22 cellular contexts compared by ENCODE assay signal in genomic region chr3:188380252-188380651, GRCh38.
DNase-seq lines count a peak whose midpoint lies in the region; ATAC-seq and TF ChIP-seq lines count a peak whose summit lies in the region.
"Had no signal": no experiment of that assay in that cellular context is flagged by ENCODE, and none has a peak within 500 bp of the region (broad histone marks: within the 10 kb centered on the region; RNA-seq: fewer than 3 reads in every experiment).

No MANE protein-coding gene starts in this region.

- CTCF ChIA-PET in activated CD4-positive, alpha-beta T cell treated with anti-CD3 and anti-CD28 coated beads, Interleukin-2, amount 10 ng/mL, durations not matched to agents 7 days and 5 days (lab: Charles Lee) = no interaction called here

- peak; percentile 55 for ATAC-seq in left lobe of liver
- ATAC-seq in memory B cell (ENCODE audit: low read depth) = no peak
- ATAC-seq in stimulated activated memory B cell treated with anti-CD40 and anti-IgM and Interleukin-4, amounts not matched to agents 10 μg/mL and 1 μg/mL and 100 μg/mL, for 72 hours = no peak
- no peak for ATAC-seq in HG03521 (IDR thresholded peaks at IDR 0.05; ENCODE audit: unreplicated experiment)
- ATAC-seq in HG03342 (IDR thresholded peaks at IDR 0.05; ENCODE audit: unreplicated experiment) = no peak
- ATAC-seq: A549 had no signal

- POLR2A ChIA-PET in activated CD4-positive, alpha-beta T cell treated with anti-CD3 and anti-CD28 coated beads, Interleukin-2, amount 10 ng/mL, durations not matched to agents 7 days and 5 days (lab: Charles Lee) = no interaction called here

- H3K36me3 Mint-ChIP-seq in memory B cell = peaks cover 17% of the 10 kb centered on the region
- peaks cover 40% of the 10 kb centered on the region for H3K36me3 Mint-ChIP-seq in stimulated activated memory B cell treated with anti-CD40 and anti-IgM and Interleukin-4, amounts not matched to agents 10 μg/mL and 1 μg/mL and 100 μg/mL, for 72 hours
- peaks cover 16% of the 10 kb centered on the region for H3K36me3 Mint-ChIP-seq in activated CD4-positive, alpha-beta T cell treated with anti-CD3 and anti-CD28 coated beads, Interleukin-2, amount 10 ng/mL, durations not matched to agents 7 days and 5 days (ENCODE audit: low read depth)

- no peaks in the 10 kb centered on the region for H3K4me1 ChIP-seq in colonic mucosa
- H3K4me1 ChIP-seq: BE2C, HAP-1 had no signal

- H3K4me3 Mint-ChIP-seq in memory B cell = no peak overlapping the region
- no peak overlapping the region for H3K4me3 Mint-ChIP-seq in stimulated activated memory B cell treated with anti-CD40 and anti-IgM and Interleukin-4, amounts not matched to agents 10 μg/mL and 1 μg/mL and 100 μg/mL, for 72 hours
- no peak overlapping the region for H3K4me3 Mint-ChIP-seq in activated CD4-positive, alpha-beta T cell treated with anti-CD3 and anti-CD28 coated beads, Interleukin-2, amount 10 ng/mL, durations not matched to agents 7 days and 5 days
- H3K4me3 Mint-ChIP-seq: CD14-positive monocyte; CD4-positive, alpha-beta T cell; CD8-positive, alpha-beta memory T cell; HFFc6 had no signal

- H3K4me3 ChIP-seq in colonic mucosa = no peak overlapping the region
- H3K4me3 ChIP-seq: A549; BLaER1 treated with 17β-estradiol and CSF1 and Interleukin-3, amounts not matched to agents 10 nM and 100 nM; HAP-1 had no signal

- no peaks in the 10 kb centered on the region for H3K36me3 ChIP-seq in colonic mucosa
- H3K36me3 ChIP-seq: BE2C, HAP-1 had no signal

- H3K9me3 Mint-ChIP-seq in memory B cell = peaks cover 11% of the 10 kb centered on the region
- peaks cover 10% of the 10 kb centered on the region for H3K9me3 Mint-ChIP-seq in stimulated activated memory B cell treated with anti-CD40 and anti-IgM and Interleukin-4, amounts not matched to agents 10 μg/mL and 1 μg/mL and 100 μg/mL, for 72 hours
- H3K9me3 Mint-ChIP-seq in activated CD4-positive, alpha-beta T cell treated with anti-CD3 and anti-CD28 coated beads, Interleukin-2, amount 10 ng/mL, durations not matched to agents 7 days and 5 days = peaks cover 14% of the 10 kb centered on the region
- H3K9me3 Mint-ChIP-seq: CD4-positive, alpha-beta T cell had no signal

- H3K27me3 Mint-ChIP-seq in memory B cell = no peaks in the 10 kb centered on the region
- H3K27me3 Mint-ChIP-seq in stimulated activated memory B cell treated with anti-CD40 and anti-IgM and Interleukin-4, amounts not matched to agents 10 μg/mL and 1 μg/mL and 100 μg/mL, for 72 hours = no peaks in the 10 kb centered on the region
- no peaks in the 10 kb centered on the region for H3K27me3 Mint-ChIP-seq in activated CD4-positive, alpha-beta T cell treated with anti-CD3 and anti-CD28 coated beads, Interleukin-2, amount 10 ng/mL, durations not matched to agents 7 days and 5 days
- H3K27me3 Mint-ChIP-seq: CD4-positive, alpha-beta T cell; CD8-positive, alpha-beta memory T cell had no signal

- peak overlapping the region; percentile 17 for H3K27ac Mint-ChIP-seq in memory B cell
- peak overlapping the region; percentile 7 for H3K27ac Mint-ChIP-seq in stimulated activated memory B cell treated with anti-CD40 and anti-IgM and Interleukin-4, amounts not matched to agents 10 μg/mL and 1 μg/mL and 100 μg/mL, for 72 hours
- H3K27ac Mint-ChIP-seq in activated CD4-positive, alpha-beta T cell treated with anti-CD3 and anti-CD28 coated beads, Interleukin-2, amount 10 ng/mL, durations not matched to agents 7 days and 5 days = no peak overlapping the region
- H3K27ac Mint-ChIP-seq: CD14-positive monocyte; CD4-positive, alpha-beta T cell; HFFc6 had no signal

- H3K4me1 Mint-ChIP-seq in memory B cell = peaks cover 32% of the 10 kb centered on the region
- H3K4me1 Mint-ChIP-seq in stimulated activated memory B cell treated with anti-CD40 and anti-IgM and Interleukin-4, amounts not matched to agents 10 μg/mL and 1 μg/mL and 100 μg/mL, for 72 hours = peaks cover 50% of the 10 kb centered on the region
- no peaks in the 10 kb centered on the region for H3K4me1 Mint-ChIP-seq in activated CD4-positive, alpha-beta T cell treated with anti-CD3 and anti-CD28 coated beads, Interleukin-2, amount 10 ng/mL, durations not matched to agents 7 days and 5 days

- H3K9me3 ChIP-seq in colonic mucosa = no peaks in the 10 kb centered on the region
- H3K9me3 ChIP-seq: A549, BE2C, HAP-1 had no signal

- TF ChIP-seq CTCF in colonic mucosa (IDR thresholded peaks at IDR 0.05) = no peak

- H3K27me3 ChIP-seq in colonic mucosa = no peaks in the 10 kb centered on the region
- H3K27me3 ChIP-seq: BE2C; BLaER1 treated with 17β-estradiol and CSF1 and Interleukin-3, amounts not matched to agents 10 nM and 100 nM had no signal

- peak overlapping the region; percentile 18 for H3K27ac ChIP-seq in colonic mucosa
- H3K27ac ChIP-seq: A549; BLaER1 treated with 17β-estradiol and CSF1 and Interleukin-3, amounts not matched to agents 10 nM and 100 nM had no signal

- intact Hi-C loops in colonic mucosa (cut with DNase I) = no loop called here

- DNase-seq in colonic mucosa = no peak
- no peak for DNase-seq in left lobe of liver (ENCODE audit: low spot score)
- no peak for DNase-seq in memory B cell (ENCODE audit: low spot score in 2 of 2)
- no peak for DNase-seq in DMS79 treated with DMSO at 0.1 percent for 48 hours (lab: John Stamatoyannopoulos, UW)
- no peak for DNase-seq in activated CD4-positive, alpha-beta T cell treated with anti-CD3 and anti-CD28 coated beads, Interleukin-2, amount 10 ng/mL, durations not matched to agents 7 days and 5 days
- DNase-seq: 8988T; ACHN; AML-193; BE2C; CD4-positive, alpha-beta T cell; CD8-positive, alpha-beta memory T cell; DMS53; DND-41; GOT3; HFFc6 had no signal

- no peak overlapping the region for H3K9ac ChIP-seq in colonic mucosa (ENCODE audit: low read depth in 2 of 2, low read length in 2 of 2)
- H3K9ac ChIP-seq: BLaER1 treated with 17β-estradiol and CSF1 and Interleukin-3, amounts not matched to agents 10 nM and 100 nM had no signal
